In genomic region chr15:97962263-97962662, GRCh38 we compare ENCODE assay signal across 10 cellular contexts. TPM values are rescaled to one million over a fixed set of nuclear protein-coding genes. Genes with fewer than 3 reads are reported as not detected.
DNase-seq lines count a peak whose midpoint lies in the region; ATAC-seq and TF ChIP-seq lines count a peak whose summit lies in the region.
"Had no signal": no experiment of that assay in that cellular context is flagged by ENCODE, and none has a peak within 500 bp of the region (broad histone marks: within the 10 kb centered on the region; RNA-seq: fewer than 3 reads in every experiment).

No MANE protein-coding gene starts in this region.

- H3K4me3 Mint-ChIP-seq in natural killer cell = peak overlapping the region; percentile 90
- H3K4me3 Mint-ChIP-seq in natural killer cell treated with Interleukin-12 subunit alpha and Interleukin-12 subunit beta and Interleukin-15 and Interleukin-18, amount 100 ng/mL, for 72 hours = no peak overlapping the region
- peak overlapping the region; percentile 90 to 97 (median 94) for H3K4me3 Mint-ChIP-seq in brain

- peak overlapping the region; percentile 85 for H3K4me3 ChIP-seq in upper lobe of right lung

- DNase-seq in natural killer cell = no peak
- DNase-seq in natural killer cell treated with Interleukin-12 subunit alpha and Interleukin-12 subunit beta and Interleukin-15 and Interleukin-18, amount 100 ng/mL, for 72 hours (ENCODE audit: low spot score) = no peak
- DNase-seq in mucosa of gallbladder (ENCODE audit: low spot score) = peak; percentile 40
- no peak for DNase-seq in upper lobe of right lung
- no peak for DNase-seq in activated CD8-positive, alpha-beta memory T cell treated with anti-CD3 and anti-CD28 coated beads, Interleukin-2, amount 50 U/mL, for 4 hours
- DNase-seq in NOMO-1 treated with dmso at 0.1 percent for 144 hours (lab: John Stamatoyannopoulos, UW; ENCODE audit: unreplicated experiment) = no peak
- DNase-seq: COR-L47 had no signal

- H3K27ac Mint-ChIP-seq in natural killer cell (peak overlapping the region in 1 of 2 donors; percentile 46), brain (peak overlapping the region; percentile 76 to 95 (median 91))
- no peak overlapping the region for H3K27ac Mint-ChIP-seq in natural killer cell treated with Interleukin-12 subunit alpha and Interleukin-12 subunit beta and Interleukin-15 and Interleukin-18, amount 100 ng/mL, for 72 hours

- no peak for TF ChIP-seq CTCF in natural killer cell (IDR thresholded peaks at IDR 0.05)
- TF ChIP-seq CTCF in brain (conservative IDR thresholded peaks at IDR 0.05) = no peak
- TF ChIP-seq CTCF in upper lobe of right lung (IDR thresholded peaks at IDR 0.05) = no peak

- no peak for ATAC-seq in natural killer cell
- no peak for ATAC-seq in natural killer cell treated with Interleukin-12 subunit alpha and Interleukin-12 subunit beta and Interleukin-15 and Interleukin-18, amount 100 ng/mL, for 72 hours
- ATAC-seq in upper lobe of right lung = no peak
- no peak for ATAC-seq in HG03025 (IDR thresholded peaks at IDR 0.05; ENCODE audit: low FRiP score, unreplicated experiment)

- H3K27me3 Mint-ChIP-seq in natural killer cell (ENCODE audit: low read depth in 2 of 2) = no peaks in the 10 kb centered on the region
- no peaks in the 10 kb centered on the region for H3K27me3 Mint-ChIP-seq in natural killer cell treated with Interleukin-12 subunit alpha and Interleukin-12 subunit beta and Interleukin-15 and Interleukin-18, amount 100 ng/mL, for 72 hours
- H3K27me3 Mint-ChIP-seq in brain = no peaks in the 10 kb centered on the region

- H3K4me1 Mint-ChIP-seq in natural killer cell (peaks cover 46 to 50% of the 10 kb centered on the region in 2 donors), brain (peaks cover 73% of the 10 kb centered on the region)
- peaks cover 28 to 29% of the 10 kb centered on the region in 2 donors for H3K4me1 Mint-ChIP-seq in natural killer cell treated with Interleukin-12 subunit alpha and Interleukin-12 subunit beta and Interleukin-15 and Interleukin-18, amount 100 ng/mL, for 72 hours (ENCODE audit: low read depth in 2 of 2)

- H3K9me3 Mint-ChIP-seq in natural killer cell (no peaks in the 10 kb centered on the region), brain (peaks cover 0 to 4% (median 0%) of the 10 kb centered on the region in 5 experiments)
- H3K9me3 Mint-ChIP-seq in natural killer cell treated with Interleukin-12 subunit alpha and Interleukin-12 subunit beta and Interleukin-15 and Interleukin-18, amount 100 ng/mL, for 72 hours = no peaks in the 10 kb centered on the region

- intact Hi-C loops in natural killer cell (cut with micrococcal nuclease) (no loop called here), upper lobe of right lung (cut with DNase I) (no loop called here)

- peaks cover 10% of the 10 kb centered on the region for H3K4me1 ChIP-seq in upper lobe of right lung

- no peak overlapping the region for H3K27ac ChIP-seq in upper lobe of right lung
- H3K27ac ChIP-seq: neutrophil had no signal

- no peaks in the 10 kb centered on the region for H3K36me3 Mint-ChIP-seq in natural killer cell
- peaks cover 4% of the 10 kb centered on the region for H3K36me3 Mint-ChIP-seq in natural killer cell treated with Interleukin-12 subunit alpha and Interleukin-12 subunit beta and Interleukin-15 and Interleukin-18, amount 100 ng/mL, for 72 hours
- H3K36me3 Mint-ChIP-seq in brain = peaks cover 52% of the 10 kb centered on the region

- H3K9me3 ChIP-seq in upper lobe of right lung = no peaks in the 10 kb centered on the region
- H3K9me3 ChIP-seq: neutrophil had no signal

- H3K27me3 ChIP-seq in upper lobe of right lung = no peaks in the 10 kb centered on the region

- H3K36me3 ChIP-seq in upper lobe of right lung = peaks cover 11% of the 10 kb centered on the region
- H3K36me3 ChIP-seq: neutrophil had no signal

RNA-seq across cellular contexts. Expression of gene ARRDC4, which starts 1.8 kb away (rescaled TPM):
- total RNA-seq in natural killer cell = 1 to 10 TPM; 6.6 to 7.3 (median 7.0) TPM
- 1 to 10 TPM in 1 of 2 donors, under 1 TPM in 1; 0.64 to 1.4 TPM for total RNA-seq in natural killer cell treated with Interleukin-12 subunit alpha and Interleukin-12 subunit beta and Interleukin-15 and Interleukin-18, amount 100 ng/mL, for 72 hours
- polyA plus RNA-seq in brain (ENCODE audit: insufficient read depth, low read depth, low replicate concordance) = 4.3 TPM
- total RNA-seq in mucosa of gallbladder = 28.3 TPM
- 31.6 TPM for total RNA-seq in upper lobe of right lung

Comparison
In these comparisons a context has a peak if more than half of its experiments do, and no peak if none do; other contexts are left out.
1. H3K27ac Mint-ChIP-seq: peak in brain (5 of 5); none in natural killer cell treated with Interleukin-12 subunit alpha and Interleukin-12 subunit beta and Interleukin-15 and Interleukin-18, amount 100 ng/mL, for 72 hours (0 of 2).